Comparison of ENCODE assay signal across 1 cellular context in genomic region chr1:214154596-214155261, GRCh38.
TF ChIP-seq lines count a peak whose summit lies in the region.

No MANE protein-coding gene starts in this region.

TF ChIP-seq in GM23338, 12 proteins besides CTCF, POLR2A, EP300 and RAD21 (continued from another document):
- no peak for TF ChIP-seq ZNF462 (CRISPR knock-in tag; IDR thresholded peaks at IDR 0.05)
- no peak for TF ChIP-seq REST (IDR thresholded peaks at IDR 0.05; ENCODE audit: unreplicated experiment)
- no peak for TF ChIP-seq EZH2phosphoT487 (IDR thresholded peaks at IDR 0.05; ENCODE audit: unreplicated experiment)
- no peak for TF ChIP-seq ETS1 (IDR thresholded peaks at IDR 0.05)
